In genomic region chr5:10283927-10284635, GRCh38 we compare ENCODE assay signal across 1 cellular context.
A peak's percentile ranks its signal among the peaks of the same experiment; 100 is the strongest.
TF ChIP-seq lines count a peak whose summit lies in the region.

No MANE protein-coding gene starts in this region.

TF ChIP-seq in HepG2, 621 proteins besides CTCF, POLR2A, EP300 and RAD21 (continued from another document and continues in another):
- TF ChIP-seq FOXA3 (CRISPR knock-in tag; IDR thresholded peaks at IDR 0.05) (0 out of 2 replicates have a peak, but pooled peaks have one; percentile 12), JUNB (CRISPR knock-in tag; IDR thresholded peaks at IDR 0.05; ENCODE audit: borderline replicate concordance) (no peak), ZNF251 (CRISPR knock-in tag; IDR thresholded peaks at IDR 0.05) (no peak), ZNF563 (CRISPR knock-in tag; IDR thresholded peaks at IDR 0.05) (no peak), JARID2 (CRISPR knock-in tag; IDR thresholded peaks at IDR 0.05; ENCODE audit: insufficient replicate concordance) (no peak), ZNF839 (CRISPR knock-in tag; IDR thresholded peaks at IDR 0.05; ENCODE audit: borderline replicate concordance) (no peak), E2F2 (CRISPR knock-in tag; IDR thresholded peaks at IDR 0.05; ENCODE audit: borderline replicate concordance) (no peak), PBX2 (CRISPR knock-in tag; IDR thresholded peaks at IDR 0.05) (no peak), ZNF556 (CRISPR knock-in tag; IDR thresholded peaks at IDR 0.05; ENCODE audit: borderline replicate concordance) (no peak), POLR2G (IDR thresholded peaks at IDR 0.05; ENCODE audit: low read depth, low read length) (no peak), PBX3 (CRISPR knock-in tag; IDR thresholded peaks at IDR 0.05; ENCODE audit: borderline replicate concordance) (no peak), ZNF768 (CRISPR knock-in tag; IDR thresholded peaks at IDR 0.05) (0 out of 2 replicates have a peak, but pooled peaks have one; percentile 18), CREM (IDR thresholded peaks at IDR 0.05) (no peak), CREM (CRISPR knock-in tag; IDR thresholded peaks at IDR 0.05) (no peak), ZNF546 (CRISPR knock-in tag; conservative IDR thresholded peaks at IDR 0.05) (no peak), TOPORS (CRISPR knock-in tag; IDR thresholded peaks at IDR 0.05) (no peak), PRDM15 (CRISPR knock-in tag; IDR thresholded peaks at IDR 0.05) (no peak), ZNF570 (CRISPR knock-in tag; IDR thresholded peaks at IDR 0.05; ENCODE audit: borderline replicate concordance) (no peak), GFI1 (CRISPR knock-in tag; IDR thresholded peaks at IDR 0.05; ENCODE audit: borderline replicate concordance) (no peak), SALL1 (CRISPR knock-in tag; IDR thresholded peaks at IDR 0.05) (0 out of 2 replicates have a peak, but pooled peaks have one; percentile 33), E2F5 (CRISPR knock-in tag; conservative IDR thresholded peaks at IDR 0.05) (no peak), MED1 (CRISPR knock-in tag; IDR thresholded peaks at IDR 0.05) (no peak), SMAD1 (CRISPR knock-in tag; IDR thresholded peaks at IDR 0.05; ENCODE audit: borderline replicate concordance, low read depth) (no peak), ZNF484 (CRISPR knock-in tag; IDR thresholded peaks at IDR 0.05; ENCODE audit: borderline replicate concordance, low read depth) (no peak), MYNN (CRISPR knock-in tag; IDR thresholded peaks at IDR 0.05; ENCODE audit: low read depth) (no peak), ZFX (CRISPR knock-in tag; IDR thresholded peaks at IDR 0.05; ENCODE audit: low read depth) (peak; percentile 24; the same call in 1 of the 2 replicates), GATAD1 (CRISPR knock-in tag; IDR thresholded peaks at IDR 0.05) (no peak), SMC3 (IDR thresholded peaks at IDR 0.05; ENCODE audit: low read length) (peak; percentile 64; the same call in 1 of the 2 replicates), ZNF841 (CRISPR knock-in tag; IDR thresholded peaks at IDR 0.05; ENCODE audit: borderline replicate concordance) (no peak), PAF1 (CRISPR knock-in tag; IDR thresholded peaks at IDR 0.05) (no peak), ZFP36L1 (CRISPR knock-in tag; IDR thresholded peaks at IDR 0.05) (no peak), FOXK1 (CRISPR knock-in tag; IDR thresholded peaks at IDR 0.05; ENCODE audit: borderline replicate concordance, low read depth) (no peak), NCOA2 (CRISPR knock-in tag; IDR thresholded peaks at IDR 0.05) (no peak), RNF219 (CRISPR knock-in tag; IDR thresholded peaks at IDR 0.05) (no peak), ARNT2 (CRISPR knock-in tag; IDR thresholded peaks at IDR 0.05; ENCODE audit: low read depth) (0 out of 2 replicates have a peak, but pooled peaks have one; percentile 36), MTF1 (CRISPR knock-in tag; IDR thresholded peaks at IDR 0.05) (no peak), ZNF564 (CRISPR knock-in tag; IDR thresholded peaks at IDR 0.05) (no peak), ZNF710 (CRISPR knock-in tag; IDR thresholded peaks at IDR 0.05; ENCODE audit: borderline replicate concordance) (no peak), ASH2L (IDR thresholded peaks at IDR 0.05; ENCODE audit: insufficient read length, low read depth, low read length) (no peak), FUBP1 (CRISPR knock-in tag; IDR thresholded peaks at IDR 0.05; ENCODE audit: borderline replicate concordance) (no peak), ZNF12 (CRISPR knock-in tag; IDR thresholded peaks at IDR 0.05) (no peak), RNF2 (conservative IDR thresholded peaks at IDR 0.05; ENCODE audit: low read depth) (no peak), JDP2 (CRISPR knock-in tag; IDR thresholded peaks at IDR 0.05; ENCODE audit: borderline replicate concordance) (no peak), TBX2 (CRISPR knock-in tag; IDR thresholded peaks at IDR 0.05; ENCODE audit: borderline replicate concordance) (no peak), ATF5 (CRISPR knock-in tag; IDR thresholded peaks at IDR 0.05; ENCODE audit: low read depth) (no peak), ZNF143 (CRISPR knock-in tag; IDR thresholded peaks at IDR 0.05) (no peak), ZNF569 (CRISPR knock-in tag; IDR thresholded peaks at IDR 0.05; ENCODE audit: borderline replicate concordance) (no peak), FOXA1 (IDR thresholded peaks at IDR 0.05) (no peak), FOXA1 (CRISPR knock-in tag; IDR thresholded peaks at IDR 0.05) (0 out of 2 replicates have a peak, but pooled peaks have one; percentile 13), SETDB1 (CRISPR knock-in tag; IDR thresholded peaks at IDR 0.05; ENCODE audit: borderline replicate concordance) (no peak), HIVEP1 (CRISPR knock-in tag; IDR thresholded peaks at IDR 0.05) (no peak), SALL2 (CRISPR knock-in tag; IDR thresholded peaks at IDR 0.05) (no peak), CCAR2 (optimal IDR thresholded peaks at IDR 0.05; ENCODE audit: low read depth, low read length) (no peak), KDM2A (CRISPR knock-in tag; IDR thresholded peaks at IDR 0.05; ENCODE audit: borderline replicate concordance, low read depth) (peak; percentile 70; the same call in 1 of the 2 replicates), ZSCAN25 (CRISPR knock-in tag; IDR thresholded peaks at IDR 0.05) (no peak), ELK4 (CRISPR knock-in tag; IDR thresholded peaks at IDR 0.05; ENCODE audit: borderline replicate concordance) (no peak)
